Comparison of ENCODE assay signal across 8 cellular contexts in genomic region chr3:195850857-195851531, GRCh38. TPM values are rescaled to one million over a fixed set of nuclear protein-coding genes. Genes with fewer than 3 reads are reported as not detected.
DNase-seq lines count a peak whose midpoint lies in the region; ATAC-seq, FAIRE-seq and TF ChIP-seq lines count a peak whose summit lies in the region.

No MANE protein-coding gene starts in this region.

- H3K4me3 ChIP-seq in cardiac fibroblast (replicated peaks in 1 of 2; ENCODE audit: low read depth in 2 of 2, low read length in 2 of 2) (no peak overlapping the region), kidney (ENCODE audit: low read length in 2 of 2) (peak overlapping the region in 1 of 2 donors; percentile 15)

- H3K9ac ChIP-seq in kidney (ENCODE audit: low read length in 2 of 2): peak overlapping the region in 1 of 2 donors; percentile 15

- no peaks in the 10 kb centered on the region for H3K9me3 ChIP-seq in kidney (ENCODE audit: control insufficient read depth in 1 of 2, low read length in 2 of 2)

- H3K9me3 Mint-ChIP-seq in WTC11: no peaks in the 10 kb centered on the region

- H3K36me3 ChIP-seq in kidney (ENCODE audit: control insufficient read depth in 1 of 2, insufficient read depth in 2 of 2, low read length in 2 of 2): no peaks in the 10 kb centered on the region

- no peaks in the 10 kb centered on the region for H3K4me1 ChIP-seq in kidney (ENCODE audit: control insufficient read depth in 1 of 2, insufficient read depth in 1 of 2, low read depth in 1 of 2, low read length in 2 of 2)

- TF ChIP-seq CTCF in WTC11 (IDR thresholded peaks at IDR 0.05) (peak; percentile 100), cardiac fibroblast (IDR thresholded peaks at IDR 0.05; ENCODE audit: low read depth, low read length) (peak; percentile 100), kidney (IDR thresholded peaks at IDR 0.05; ENCODE audit: borderline replicate concordance, extremely low read depth, insufficient read depth) (peak; percentile 100)

- FAIRE-seq in kidney (lab: Jason Lieb, UNC): no peak

- CTCF ChIA-PET in WTC11 (lab: Charles Lee): interaction anchor here (0.6 to 3.0 kb wide), 34 partner anchors 8 to 294 kb away, joined by 3 to 37 read pairs (median 4); partner anchors contain the start of gene MUC4

- no peaks in the 10 kb centered on the region for H3K36me3 Mint-ChIP-seq in WTC11

- peaks cover 12% of the 10 kb centered on the region for H3K4me1 Mint-ChIP-seq in WTC11

- ATAC-seq in GM19025 (IDR thresholded peaks at IDR 0.05; ENCODE audit: low read depth, unreplicated experiment) (peak; percentile 69), HG03280 (IDR thresholded peaks at IDR 0.05; ENCODE audit: unreplicated experiment) (peak; percentile 87), WTC11 (peak; percentile 87)

- DNase-seq in Ammon's horn (ENCODE audit: low spot score): peak; percentile 91
- peak; percentile 95 for DNase-seq in NCI-H345 (lab: John Stamatoyannopoulos, UW)
- DNase-seq in WTC11 (ENCODE audit: low spot score): peak; percentile 90
- peak; percentile 94 for DNase-seq in cardiac fibroblast (ENCODE audit: low read depth in 2 of 2)
- no peak for DNase-seq in kidney
- DNase-seq in stimulated activated CD4-positive, alpha-beta T cell treated with anti-CD3 and anti-CD28 coated beads, Interleukin-1b, Interleukin-23, amount 100 ng/mL, for 48 hours: peak; percentile 89

- H3K27ac Mint-ChIP-seq in WTC11: no peak overlapping the region

- no peak overlapping the region for H3K27ac ChIP-seq in kidney (ENCODE audit: low read depth in 2 of 2, low read length in 2 of 2)

- intact Hi-C loops in kidney (cut with DNase I): no loop called here

- POLR2A ChIA-PET in WTC11 (lab: Charles Lee): no interaction called here

- H3K27me3 Mint-ChIP-seq in WTC11 (ENCODE audit: low read depth): 0 out of 2 replicates have a peak, but pooled peaks cover 4% of the 10 kb centered on the region

- H3K4me3 Mint-ChIP-seq in WTC11: no peak overlapping the region

TF ChIP-seq in WTC11, 78 proteins besides CTCF, POLR2A, EP300 and RAD21:
- TF ChIP-seq ATF6 (CRISPR knock-in tag; IDR thresholded peaks at IDR 0.05) (no peak), HMGXB4 (CRISPR knock-in tag; IDR thresholded peaks at IDR 0.05) (peak; percentile 73), CREM (CRISPR knock-in tag; IDR thresholded peaks at IDR 0.05) (no peak), FOXK1 (CRISPR knock-in tag; IDR thresholded peaks at IDR 0.05) (0 out of 2 replicates have a peak, but pooled peaks have one; percentile 20), E2F1 (CRISPR knock-in tag; IDR thresholded peaks at IDR 0.05) (no peak), CBFB (CRISPR knock-in tag; IDR thresholded peaks at IDR 0.05; ENCODE audit: low read depth) (no peak), TEAD1 (CRISPR knock-in tag; IDR thresholded peaks at IDR 0.05) (no peak), ETV6 (CRISPR knock-in tag; IDR thresholded peaks at IDR 0.05) (peak; percentile 72; the same call in 1 of the 2 replicates)

RNA-seq across cellular contexts. Expression of gene MUC4, which starts 39.3 kb away (rescaled TPM):
- total RNA-seq in WTC11 (2021): 2.1 to 2.8 TPM (median 2.3 TPM) in 3 replicates
- 0.19 TPM for total RNA-seq in kidney
- polyA plus RNA-seq in kidney (ENCODE audit: insufficient read depth, low read depth, low replicate concordance): not detected

RNA-seq across cellular contexts. Expression of gene TNK2, which starts 57.4 kb away (rescaled TPM):
- 58.4 to 65.1 TPM (median 61.6 TPM) in 3 replicates for total RNA-seq in WTC11 (2021)
- 42.5 TPM for total RNA-seq in kidney
- 14.7 TPM for polyA plus RNA-seq in kidney (ENCODE audit: insufficient read depth, low read depth, low replicate concordance)
